In the genomic region with DNA sequence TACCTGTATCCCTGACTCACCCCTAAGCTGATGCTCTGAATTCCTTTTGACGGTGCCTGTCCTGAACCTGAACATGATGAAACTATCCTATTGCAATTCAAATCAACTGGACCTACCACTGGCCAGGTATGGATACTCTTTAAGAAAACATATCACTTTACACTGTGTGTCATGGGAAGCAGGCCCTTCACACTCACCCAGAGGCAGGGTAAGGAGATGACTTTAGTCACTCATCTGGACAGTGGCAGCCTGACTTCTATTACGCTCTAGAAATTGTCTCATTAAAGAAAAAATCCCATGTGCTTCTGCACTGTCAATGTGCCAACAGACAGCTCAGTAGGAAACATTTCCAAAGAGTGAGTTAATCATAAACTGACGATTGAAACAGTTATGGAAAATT, we compare ENCODE assay signal across 18 cellular contexts.
DNase-seq lines count a peak whose midpoint lies in the region; ATAC-seq, FAIRE-seq and TF ChIP-seq lines count a peak whose summit lies in the region.
"Had no signal": no experiment of that assay in that cellular context is flagged by ENCODE, and none has a peak within 500 bp of the region (broad histone marks: within the 10 kb centered on the region; RNA-seq: fewer than 3 reads in every experiment).

No MANE protein-coding gene starts in this region.

- no peak overlapping the region for H3K27ac Mint-ChIP-seq in T-helper 17 cell
- H3K27ac Mint-ChIP-seq: activated naive CD4-positive, alpha-beta T cell treated with anti-CD3 and anti-CD28 coated beads, Interleukin-2, amount 10 ng/mL, durations not matched to agents 7 days and 5 days; T-cell had no signal

- ATAC-seq in pancreas, result peak; percentile 40 to 73 (median 55)
- ATAC-seq in T-helper 17 cell, result no peak
- ATAC-seq: T-cell had no signal

- FAIRE-seq in pancreas (lab: Jason Lieb, UNC), result no peak
- FAIRE-seq: urothelium cell line had no signal

- peaks cover 0 to 7% (median 0%) of the 10 kb centered on the region in 3 donors for H3K4me1 ChIP-seq in pancreas

- no peak for TF ChIP-seq CTCF in fibroblast of mammary gland (conservative IDR thresholded peaks at IDR 0.05; ENCODE audit: control insufficient read depth, insufficient read depth, low read depth, low read length)
- no peak for TF ChIP-seq CTCF in pancreas (IDR thresholded peaks at IDR 0.05)

- H3K9me3 ChIP-seq in pancreas, result no peaks in the 10 kb centered on the region
- H3K9me3 ChIP-seq in T-helper 17 cell (ENCODE audit: control insufficient read depth, low read length, poor library complexity, severe bottlenecking), result no peaks in the 10 kb centered on the region

- no peaks in the 10 kb centered on the region for H3K27me3 Mint-ChIP-seq in T-helper 17 cell
- H3K27me3 Mint-ChIP-seq: activated naive CD4-positive, alpha-beta T cell treated with anti-CD3 and anti-CD28 coated beads, Interleukin-2, amount 10 ng/mL, durations not matched to agents 7 days and 5 days; stimulated activated naive CD8-positive, alpha-beta T cell treated with anti-CD3 and anti-CD28 coated beads, Interleukin-15, amount 100 ng/mL, for 72 hours; T-cell had no signal

- peaks cover 6% of the 10 kb centered on the region for H3K4me1 Mint-ChIP-seq in T-helper 17 cell

- H3K27me3 ChIP-seq in pancreas, result no peaks in the 10 kb centered on the region
- H3K27me3 ChIP-seq: BLaER1 treated with 17β-estradiol and CSF1 and Interleukin-3, amounts not matched to agents 10 nM and 100 nM had no signal

- WGBS in pancreas, 2 donors, result 28 to 32% methylated on average over 3 of the region's 3 CpGs

- no peaks in the 10 kb centered on the region for H3K36me3 Mint-ChIP-seq in T-helper 17 cell (ENCODE audit: low read depth)
- H3K36me3 Mint-ChIP-seq: activated naive CD4-positive, alpha-beta T cell treated with anti-CD3 and anti-CD28 coated beads, Interleukin-2, amount 10 ng/mL, durations not matched to agents 7 days and 5 days had no signal

- no peaks in the 10 kb centered on the region for H3K36me3 ChIP-seq in pancreas

- intact Hi-C loops in pancreas (cut with DNase I), result no loop called here

- DNase-seq in GM04504 (ENCODE audit: low read depth) (peak; percentile 47), astrocyte of the hippocampus (ENCODE audit: low read depth, low spot score) (peak; percentile 20), fibroblast of mammary gland (ENCODE audit: low read depth) (peak; percentile 63), pancreas (no peak), amniotic stem cell (lab: John Stamatoyannopoulos, UW) (no peak), T-helper 17 cell (no peak), NCI-H1105 treated with DMSO at 0.1 percent for 48 hours (lab: John Stamatoyannopoulos, UW) (no peak)
- DNase-seq: activated naive CD4-positive, alpha-beta T cell treated with anti-CD3 and anti-CD28 coated beads, Interleukin-2, amount 10 ng/mL, durations not matched to agents 7 days and 5 days; caudate nucleus; DMS53; erythroblast; NCI-H2081 treated with DMSO at 0.1 percent for 48 hours; NCI-H69; stimulated activated naive CD8-positive, alpha-beta T cell treated with anti-CD3 and anti-CD28 coated beads, Interleukin-15, amount 100 ng/mL, for 72 hours; T-cell had no signal

- no peak overlapping the region for H3K4me3 ChIP-seq in fibroblast of mammary gland (ENCODE audit: control insufficient read depth, low read depth, low read length)
- H3K4me3 ChIP-seq in pancreas, result no peak overlapping the region
- H3K4me3 ChIP-seq: BLaER1 treated with 17β-estradiol and CSF1 and Interleukin-3, amounts not matched to agents 10 nM and 100 nM; lung had no signal

- H3K27ac ChIP-seq in pancreas, result no peak overlapping the region
- H3K27ac ChIP-seq: BLaER1 treated with 17β-estradiol and CSF1 and Interleukin-3, amounts not matched to agents 10 nM and 100 nM had no signal

- no peak overlapping the region for H3K4me3 Mint-ChIP-seq in T-helper 17 cell
- H3K4me3 Mint-ChIP-seq: activated naive CD4-positive, alpha-beta T cell treated with anti-CD3 and anti-CD28 coated beads, Interleukin-2, amount 10 ng/mL, durations not matched to agents 7 days and 5 days; stimulated activated naive CD8-positive, alpha-beta T cell treated with anti-CD3 and anti-CD28 coated beads, Interleukin-15, amount 100 ng/mL, for 72 hours; T-cell had no signal

Comparison
In these comparisons a context has a peak if more than half of its experiments do, and no peak if none do; other contexts are left out.
1. DNase-seq: peak in GM04504 (single experiment), astrocyte of the hippocampus (single experiment) and fibroblast of mammary gland (single experiment); none in pancreas (0 of 6), amniotic stem cell (single experiment), T-helper 17 cell (0 of 3) and NCI-H1105 treated with DMSO at 0.1 percent for 48 hours (single experiment).